9 cellular contexts compared by ENCODE assay signal in the genomic region with DNA sequence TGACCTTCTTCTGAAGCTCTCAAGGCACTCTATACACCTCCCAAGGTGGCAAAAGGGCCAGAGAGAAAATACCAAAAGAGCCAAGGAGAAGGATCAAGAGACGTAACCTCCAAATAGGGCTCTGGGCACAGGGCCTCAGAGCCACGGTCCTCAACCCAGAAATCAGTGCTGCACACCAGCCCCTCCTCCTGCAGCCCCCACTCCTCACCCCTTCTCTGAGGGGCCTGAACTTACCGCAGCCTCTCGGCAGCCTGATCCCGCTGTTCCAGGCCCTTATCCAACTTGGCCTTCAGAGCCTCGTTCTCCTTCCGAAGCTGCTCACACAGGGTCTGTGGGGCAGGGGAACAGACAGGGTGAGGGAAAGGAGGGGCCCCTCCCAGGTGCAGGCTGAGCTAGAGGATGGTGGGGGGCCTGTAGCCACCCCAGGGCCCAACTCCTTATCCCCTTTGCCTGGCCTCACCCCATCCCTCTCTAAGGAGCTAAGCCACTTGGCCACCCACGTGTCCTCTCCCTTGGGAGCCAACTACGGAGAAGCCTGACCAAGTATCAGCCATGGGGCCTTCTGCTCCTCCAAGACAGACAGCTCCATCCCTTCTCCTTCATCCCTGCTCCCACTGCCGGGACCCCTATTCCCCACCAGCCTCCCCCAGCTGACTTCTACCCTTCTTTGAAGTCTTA. TPM values are rescaled to one million over a fixed set of nuclear protein-coding genes. Genes with fewer than 3 reads are reported as not detected.
DNase-seq lines count a peak whose midpoint lies in the region; ATAC-seq and TF ChIP-seq lines count a peak whose summit lies in the region.
"Had no signal": no experiment of that assay in that cellular context is flagged by ENCODE, and none has a peak within 500 bp of the region (broad histone marks: within the 10 kb centered on the region; RNA-seq: fewer than 3 reads in every experiment).

No MANE protein-coding gene starts in this region.

- no peak overlapping the region for H3K27ac ChIP-seq in CD4-positive, CD25-positive, alpha-beta regulatory T cell (ENCODE audit: insufficient read depth, low read length, poor library complexity, severe bottlenecking)
- H3K27ac ChIP-seq in HEK293 (ENCODE audit: extremely low read depth, low read depth, low read length): no peak overlapping the region
- H3K27ac ChIP-seq in neuronal stem cell (replicated peaks; ENCODE audit: low read length): no peak overlapping the region
- H3K27ac ChIP-seq in brain microvascular endothelial cell: no peak overlapping the region

- H3K18ac ChIP-seq in neuronal stem cell (ENCODE audit: low read length): no peak overlapping the region

- peaks cover 0 to 33% (median 13%) of the 10 kb centered on the region in 4 donors for H3K4me1 Mint-ChIP-seq in CD4-positive, CD25-positive, alpha-beta regulatory T cell
- H3K4me1 Mint-ChIP-seq in brain: no peaks in the 10 kb centered on the region

- no peak overlapping the region for H3K4ac ChIP-seq in neuronal stem cell (ENCODE audit: low read length)

- no peaks in the 10 kb centered on the region for H3K27me3 ChIP-seq in CD4-positive, CD25-positive, alpha-beta regulatory T cell (ENCODE audit: control insufficient read depth, insufficient read depth, low read length)
- no peaks in the 10 kb centered on the region for H3K27me3 ChIP-seq in neuronal stem cell (ENCODE audit: control insufficient read depth in 3 of 3, insufficient read depth in 3 of 3, low read depth in 1 of 3, low read length in 3 of 3)
- no peaks in the 10 kb centered on the region for H3K27me3 ChIP-seq in brain microvascular endothelial cell (replicated peaks)

- no peaks in the 10 kb centered on the region for H3K9me3 Mint-ChIP-seq in CD4-positive, CD25-positive, alpha-beta regulatory T cell
- H3K9me3 Mint-ChIP-seq in brain: no peaks in the 10 kb centered on the region

- no peak overlapping the region for H2AFZ ChIP-seq in neuronal stem cell (ENCODE audit: low read length)

- no peak overlapping the region for H2BK12ac ChIP-seq in neuronal stem cell (ENCODE audit: low read length)

- POLR2A ChIA-PET in HEK293 (lab: Yijun Ruan, JAX): no interaction called here

- no peak overlapping the region for H2BK15ac ChIP-seq in neuronal stem cell (ENCODE audit: low read length)

- no peak overlapping the region for H2AK5ac ChIP-seq in neuronal stem cell (ENCODE audit: low read depth, low read length)

- TF ChIP-seq CTCF in HEK293 (tag by site-specific recombination; IDR thresholded peaks at IDR 0.05) (no peak), brain (conservative IDR thresholded peaks at IDR 0.05) (peak; percentile 1 to 41), brain microvascular endothelial cell (IDR thresholded peaks at IDR 0.05; ENCODE audit: low read depth, low read length, missing control alignments) (no peak)

- CTCF ChIA-PET in HEK293 (lab: Yijun Ruan, JAX): interaction anchor here (0.6 to 8.3 kb wide), 39 partner anchors 10 to 887 kb away, joined by 3 to 247 read pairs (median 4); a partner anchor contains a TSS

- peaks cover 2% of the 10 kb centered on the region for H3K79me1 ChIP-seq in neuronal stem cell (ENCODE audit: low read depth, low read length)

- in situ Hi-C loops in brain microvascular endothelial cell (cut with HindIII; ENCODE audit: low pct_ligation_motif_present, low sequenced_read_pairs): no loop called here

- ATAC-seq in CD4-positive, CD25-positive, alpha-beta regulatory T cell (ENCODE audit: low read depth in 2 of 2): no peak
- ATAC-seq in HG02678 (IDR thresholded peaks at IDR 0.05; ENCODE audit: unreplicated experiment) (no peak), GM21423 (IDR thresholded peaks at IDR 0.05; ENCODE audit: unreplicated experiment) (no peak)

- no peak for DNase-seq in CD4-positive, CD25-positive, alpha-beta regulatory T cell
- DNase-seq in neuronal stem cell (ENCODE audit: low spot score): no peak
- DNase-seq in brain microvascular endothelial cell: no peak
- no peak for DNase-seq in retina

- H3K14ac ChIP-seq in neuronal stem cell (ENCODE audit: low read length): peak overlapping the region; percentile 17

- H3K27ac Mint-ChIP-seq in CD4-positive, CD25-positive, alpha-beta regulatory T cell: peak overlapping the region; percentile 72 to 78 (median 74)
- peak overlapping the region in 3 of 5 experiments; percentile 53 to 60 (median 54) for H3K27ac Mint-ChIP-seq in brain

- no peak overlapping the region for H2BK5ac ChIP-seq in neuronal stem cell (ENCODE audit: low read length)

- no peak overlapping the region for H4K8ac ChIP-seq in neuronal stem cell (ENCODE audit: low read depth, low read length)

- H4K91ac ChIP-seq in neuronal stem cell (ENCODE audit: low read depth, low read length, poor library complexity): no peak overlapping the region

- H3K36me3 Mint-ChIP-seq in CD4-positive, CD25-positive, alpha-beta regulatory T cell: peaks cover 64% of the 10 kb centered on the region
- H3K36me3 Mint-ChIP-seq in brain: peaks cover 55% of the 10 kb centered on the region

- H3K4me3 ChIP-seq in CD4-positive, CD25-positive, alpha-beta regulatory T cell (ENCODE audit: low read depth, low read length): no peak overlapping the region
- H3K4me3 ChIP-seq in HEK293 (ENCODE audit: low read depth, low read length) (no peak overlapping the region), neuronal stem cell (ENCODE audit: low read length in 2 of 2) (no peak overlapping the region), brain microvascular endothelial cell (ENCODE audit: low read depth, low read length) (no peak overlapping the region)

- H3K4me3 Mint-ChIP-seq in CD4-positive, CD25-positive, alpha-beta regulatory T cell: no peak overlapping the region
- H3K4me3 Mint-ChIP-seq in brain: no peak overlapping the region

- peaks cover 94% of the 10 kb centered on the region for H3K36me3 ChIP-seq in CD4-positive, CD25-positive, alpha-beta regulatory T cell (ENCODE audit: control insufficient read depth, insufficient read depth, low read length)
- H3K36me3 ChIP-seq in HEK293 (ENCODE audit: control insufficient read depth in 2 of 2, insufficient read depth in 1 of 2, low read length in 2 of 2) (peaks cover 16 to 81% of the 10 kb centered on the region in 2 experiments; a peak in 2 of 3 replicates), neuronal stem cell (replicated peaks in 1 of 2; ENCODE audit: control insufficient read depth in 2 of 2, insufficient read depth in 2 of 2, low read length in 2 of 2) (peaks cover 8 to 30% of the 10 kb centered on the region in 2 donors), brain microvascular endothelial cell (replicated peaks) (peaks cover 69% of the 10 kb centered on the region)

- H2BK120ac ChIP-seq in neuronal stem cell (ENCODE audit: low read depth, low read length): no peak overlapping the region

- no CpG with 5 or more reads among the region's 10 CpGs for WGBS in neuronal stem cell (ENCODE audit: extremely low coverage in 2 of 2, insufficient read length in 2 of 2, insufficient replicate concordance in 1 of 2), 2 donors

- no peaks in the 10 kb centered on the region for H3K9me3 ChIP-seq in CD4-positive, CD25-positive, alpha-beta regulatory T cell (ENCODE audit: control insufficient read depth in 2 of 2, low read length in 2 of 2)
- H3K9me3 ChIP-seq in HEK293 (ENCODE audit: control insufficient read depth, insufficient read depth, low read depth, low read length) (no peaks in the 10 kb centered on the region), neuronal stem cell (replicated peaks in 1 of 2; ENCODE audit: control insufficient read depth in 2 of 2, insufficient read depth in 1 of 2, low read depth in 1 of 2, low read length in 2 of 2) (peaks cover 0 to 2% of the 10 kb centered on the region in 2 donors)

- no peaks in the 10 kb centered on the region for H3K27me3 Mint-ChIP-seq in CD4-positive, CD25-positive, alpha-beta regulatory T cell
- no peaks in the 10 kb centered on the region for H3K27me3 Mint-ChIP-seq in brain

- no peak overlapping the region for H3K4me2 ChIP-seq in neuronal stem cell (ENCODE audit: insufficient read depth, low read length, poor library complexity, severe bottlenecking)

- no peak overlapping the region for H3K9ac ChIP-seq in neuronal stem cell (ENCODE audit: low read depth, low read length, poor library complexity)

- H3K23ac ChIP-seq in neuronal stem cell (ENCODE audit: low read depth, low read length, poor library complexity): no peak overlapping the region

- H3K4me1 ChIP-seq in CD4-positive, CD25-positive, alpha-beta regulatory T cell (ENCODE audit: control insufficient read depth, insufficient read depth, low read length, poor library complexity, severe bottlenecking): no peaks in the 10 kb centered on the region
- H3K4me1 ChIP-seq in HEK293 (ENCODE audit: control insufficient read depth, insufficient read depth, low read length): no peaks in the 10 kb centered on the region
- no peaks in the 10 kb centered on the region for H3K4me1 ChIP-seq in neuronal stem cell (ENCODE audit: control insufficient read depth in 2 of 2, insufficient read depth in 1 of 2, low read depth in 1 of 2, low read length in 2 of 2)

TF ChIP-seq in HEK293, 187 proteins besides CTCF, POLR2A, EP300 and RAD21:
- TF ChIP-seq ZNF214 (tag by site-specific recombination; IDR thresholded peaks at IDR 0.05; ENCODE audit: borderline replicate concordance): no peak
- 0 out of 2 replicates have a peak, but pooled peaks have one; percentile 14 for TF ChIP-seq GLIS2 (tag by site-specific recombination; IDR thresholded peaks at IDR 0.05)
- TF ChIP-seq, protein P1, sequence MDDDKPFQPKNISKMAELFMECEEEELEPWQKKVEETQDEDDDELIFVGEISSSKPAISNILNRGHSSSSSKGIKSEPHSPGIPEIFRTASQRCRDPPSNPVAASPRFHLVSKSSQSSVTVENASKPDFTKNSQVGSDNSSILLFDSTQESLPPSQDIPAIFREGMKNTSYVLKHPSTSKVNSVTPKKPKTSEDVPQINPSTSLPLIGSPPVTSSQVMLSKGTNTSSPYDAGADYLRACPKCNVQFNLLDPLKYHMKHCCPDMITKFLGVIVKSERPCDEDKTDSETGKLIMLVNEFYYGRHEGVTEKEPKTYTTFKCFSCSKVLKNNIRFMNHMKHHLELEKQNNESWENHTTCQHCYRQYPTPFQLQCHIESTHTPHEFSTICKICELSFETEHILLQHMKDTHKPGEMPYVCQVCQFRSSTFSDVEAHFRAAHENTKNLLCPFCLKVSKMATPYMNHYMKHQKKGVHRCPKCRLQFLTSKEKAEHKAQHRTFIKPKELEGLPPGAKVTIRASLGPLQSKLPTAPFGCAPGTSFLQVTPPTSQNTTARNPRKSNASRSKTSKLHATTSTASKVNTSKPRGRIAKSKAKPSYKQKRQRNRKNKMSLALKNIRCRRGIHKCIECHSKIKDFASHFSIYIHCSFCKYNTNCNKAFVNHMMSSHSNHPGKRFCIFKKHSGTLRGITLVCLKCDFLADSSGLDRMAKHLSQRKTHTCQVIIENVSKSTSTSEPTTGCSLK (tag by site-specific recombination; IDR thresholded peaks at IDR 0.05): no peak

RNA-seq across cellular contexts. Expression of a gene that starts 28.8 kb away (rescaled TPM):
- total RNA-seq in CD4-positive, CD25-positive, alpha-beta regulatory T cell: 259 TPM
- 10 to 100 TPM; 46.9 to 71.5 (median 59.8) TPM for polyA plus RNA-seq in CD4-positive, CD25-positive, alpha-beta regulatory T cell
- polyA plus RNA-seq in brain (ENCODE audit: insufficient read depth, low read depth, low replicate concordance): 44.4 TPM
- 23.9 TPM for polyA plus RNA-seq in neuronal stem cell (2013, experiment 1 of 2)
- 23.0 TPM for polyA plus RNA-seq in neuronal stem cell (2013, experiment 2 of 2)

RNA-seq across cellular contexts. Expression of a gene that starts 31.7 kb away (rescaled TPM):
- 1.2 TPM for total RNA-seq in CD4-positive, CD25-positive, alpha-beta regulatory T cell
- 1 to 10 TPM in 2 of 4 donors, under 1 TPM in 2; 0.52 to 1.3 (median 0.81) TPM for polyA plus RNA-seq in CD4-positive, CD25-positive, alpha-beta regulatory T cell
- polyA plus RNA-seq in brain (ENCODE audit: insufficient read depth, low read depth, low replicate concordance): 54.2 TPM
- polyA plus RNA-seq in neuronal stem cell (2013, experiment 1 of 2): 17.7 TPM
- polyA plus RNA-seq in neuronal stem cell (2013, experiment 2 of 2): 16.6 TPM
- total RNA-seq: T-helper 1 cell treated with Interleukin-12 subunit alpha and Interleukin-12 subunit beta and Interleukin-4 antibody, amounts not matched to agents 30 ng/mL and 1 ng/mL, for 36 hours had no signal

Comparison
In these comparisons a context has a peak if more than half of its experiments do, and no peak if none do; other contexts are left out.
1. CTCF ChIP-seq: peak in brain (2 of 2); none in HEK293 (single experiment) and brain microvascular endothelial cell (single experiment).
2. RNA of a gene that starts 31.7 kb away (polyA plus RNA-seq): 54.2 TPM in brain (single experiment); 0.52 to 1.3 TPM in CD4-positive, CD25-positive, alpha-beta regulatory T cell; every median in the first group is over 10 times any median in the second.